Comparison of ENCODE assay signal across 7 cellular contexts in genomic region chr5:63794979-63795378, GRCh38.
"Had no signal": no experiment of that assay in that cellular context is flagged by ENCODE, and none has a peak within 500 bp of the region (broad histone marks: within the 10 kb centered on the region; RNA-seq: fewer than 3 reads in every experiment).

No MANE protein-coding gene starts in this region.

- H3K9ac ChIP-seq: KMS-11 had no signal

- FAIRE-seq: HepG2, HTR-8/SVneo had no signal

- DNase-seq: IMR-90, KBM-7, KG1 had no signal

- H3K27ac ChIP-seq: HL-60, KMS-11 had no signal

- ATAC-seq: HepG2 had no signal

- H3K4me2 ChIP-seq: KMS-11 had no signal
